21 cellular contexts compared by ENCODE assay signal in the genomic region with DNA sequence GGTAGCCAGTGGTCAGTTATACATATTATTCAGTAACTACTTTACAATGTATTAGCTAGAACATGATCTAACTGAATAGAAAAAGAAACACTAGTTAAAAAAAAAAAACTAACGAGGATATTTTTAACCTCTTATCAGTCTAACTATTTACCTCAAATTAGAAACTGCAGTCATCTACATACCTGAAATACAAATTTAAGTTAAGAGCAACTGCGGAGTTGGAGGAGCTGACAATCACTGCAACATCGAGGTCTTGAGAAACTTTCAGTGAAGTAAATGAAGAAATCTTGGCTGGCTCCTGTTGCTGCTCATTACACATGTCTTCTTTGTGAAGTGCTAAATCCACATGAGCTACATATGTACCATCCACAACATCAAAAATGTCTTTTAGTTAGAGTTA. TPM values are rescaled to one million over a fixed set of nuclear protein-coding genes. Genes with fewer than 3 reads are reported as not detected.
"Had no signal": no experiment of that assay in that cellular context is flagged by ENCODE, and none has a peak within 500 bp of the region (broad histone marks: within the 10 kb centered on the region; RNA-seq: fewer than 3 reads in every experiment).

No MANE protein-coding gene starts in this region.

- H3K4me3 ChIP-seq: dorsolateral prefrontal cortex, left lung, lung, prostate gland, sigmoid colon, tibial nerve, upper lobe of right lung, vagina had no signal

- H3K27me3 ChIP-seq: dorsolateral prefrontal cortex, left lung, sigmoid colon, tibial nerve, upper lobe of right lung, vagina had no signal

- DNase-seq: cortex of kidney; dorsolateral prefrontal cortex; effector CD8-positive, alpha-beta T cell; foreskin melanocyte; islet precursor cell; left lung; mesenchymal stem cell; midbrain; nephron progenitor cell; retina; sigmoid colon; small intestine; stimulated activated CD4-positive, alpha-beta T cell treated with anti-CD3 and anti-CD28 coated beads, Interleukin-12 subunit alpha, Interleukin-12 subunit beta, amount 100 ng/mL, for 4 hours; stimulated activated naive CD8-positive, alpha-beta T cell treated with anti-CD3 and anti-CD28 coated beads, Interleukin-15, Interleukin-2, amounts not matched to agents 100 U/mL and 50 U/mL, for 24 hours; upper lobe of right lung had no signal

- H3K27ac ChIP-seq: dorsolateral prefrontal cortex, left lung, parathyroid adenoma, prostate gland, sigmoid colon, tibial nerve, upper lobe of right lung, vagina had no signal

- H3K4me1 ChIP-seq: parathyroid adenoma, prostate gland had no signal

- H3K9me3 ChIP-seq: left lung, prostate gland, sigmoid colon, tibial nerve, upper lobe of right lung, vagina had no signal

- ATAC-seq: left lung; stimulated activated naive CD8-positive, alpha-beta T cell treated with anti-CD3 and anti-CD28 coated beads, Interleukin-15, Interleukin-2, amounts not matched to agents 100 U/mL and 50 U/mL, for 24 hours; upper lobe of right lung had no signal

- FAIRE-seq: small intestine had no signal

RNA-seq across cellular contexts. Expression of gene PATL2, which starts 54.2 kb away (rescaled TPM):
- total RNA-seq: temporal lobe, vagina had no signal
